9 cellular contexts compared by ENCODE assay signal in genomic region chr22:30754971-30755759, GRCh38.
DNase-seq lines count a peak whose midpoint lies in the region; ATAC-seq, FAIRE-seq and TF ChIP-seq lines count a peak whose summit lies in the region.
"Had no signal": no experiment of that assay in that cellular context is flagged by ENCODE, and none has a peak within 500 bp of the region (broad histone marks: within the 10 kb centered on the region; RNA-seq: fewer than 3 reads in every experiment).

No MANE protein-coding gene starts in this region.

- in situ Hi-C loops in HepG2 (cut with HindIII; ENCODE audit: extremely low pct_ligation_motif_present, low pct_unique_long_range_greater_than_20kb) = loop anchor here (5.0 kb wide), 1 partner anchor 123 kb away; no protein-coding TSS in a partner anchor

- intact Hi-C loops in HepG2 (cut with micrococcal nuclease; ENCODE audit: unreplicated experiment) = loop anchor here (1.0 to 5.0 kb wide), 2 partner anchors 121 to 198 kb away; no protein-coding TSS in a partner anchor

- TF ChIP-seq CTCF in WI38 (IDR thresholded peaks at IDR 0.05; ENCODE audit: low read depth, low read length) (peak; percentile 65), choroid plexus epithelial cell (conservative IDR thresholded peaks at IDR 0.05; ENCODE audit: low read depth, low read length) (peak; percentile 96), HepG2 (CRISPR knock-in tag; IDR thresholded peaks at IDR 0.05) (peak; percentile 81)

- DNase-seq in activated CD8-positive, alpha-beta memory T cell treated with anti-CD3 and anti-CD28 coated beads for 24 hours = peak; percentile 71
- DNase-seq in activated CD8-positive, alpha-beta memory T cell treated with anti-CD3 and anti-CD28 coated beads, Interleukin-2, amount 50 U/mL, for 48 hours = no peak
- DNase-seq in NCI-H146 (lab: John Stamatoyannopoulos, UW) (peak; percentile 63), choroid plexus epithelial cell (ENCODE audit: low read depth) (peak; percentile 92), HepG2 (ENCODE audit: low spot score) (peak; percentile 54)
- DNase-seq in stimulated activated CD4-positive, alpha-beta T cell treated with anti-CD3 and anti-CD28 coated beads, TNF-alpha, amount 100 ng/mL, for 48 hours (ENCODE audit: low read depth in 3 of 3) = peak; percentile 29 to 49 (median 31)

- H3K4me2 ChIP-seq in HepG2 (ENCODE audit: low read depth, low read length) = no peak overlapping the region

- H3K27ac ChIP-seq in HepG2 (ENCODE audit: extremely low read length, insufficient read depth, low read length) = no peak overlapping the region
- H3K27ac ChIP-seq: neutrophil had no signal

- H3K36me3 ChIP-seq in HepG2 (replicated peaks in 1 of 2; ENCODE audit: control insufficient read depth in 1 of 2, insufficient read depth in 2 of 2, low read length in 2 of 2) = no peaks in the 10 kb centered on the region
- H3K36me3 ChIP-seq: neutrophil had no signal

- H3K27me3 ChIP-seq in HepG2 (ENCODE audit: control insufficient read depth in 1 of 2, insufficient read depth in 2 of 2, low read length in 2 of 2) = no peaks in the 10 kb centered on the region
- H3K27me3 ChIP-seq: neutrophil had no signal

- TF ChIP-seq RAD21 in HepG2 (CRISPR knock-in tag; IDR thresholded peaks at IDR 0.05) = peak; percentile 76

- no peak overlapping the region for H3K9ac ChIP-seq in HepG2 (ENCODE audit: insufficient read depth, low read depth, low read length)

- no TSS peak for BruUV-seq in HepG2 (replicated peaks; lab: Mats Ljungman, UMichigan)

- no peak overlapping the region for H2AFZ ChIP-seq in HepG2 (ENCODE audit: low read length)

- POLR2A ChIA-PET in HepG2 (lab: Yijun Ruan, JAX) = interaction anchor here (0.9 kb wide), 1 partner anchor 120 kb away, joined by 8 read pairs; no protein-coding TSS in a partner anchor

- H3K4me3 ChIP-seq in WI38 (ENCODE audit: low read depth, low read length) = no peak overlapping the region
- no peak overlapping the region for H3K4me3 ChIP-seq in choroid plexus epithelial cell (ENCODE audit: low read depth, low read length)
- no peak overlapping the region for H3K4me3 ChIP-seq in HepG2 (replicated peaks in 1 of 3; ENCODE audit: insufficient read depth in 1 of 3, low read depth in 2 of 3, low read length in 3 of 3)

- no peak for TF ChIP-seq EP300 in HepG2 (IDR thresholded peaks at IDR 0.05; ENCODE audit: low read depth in 2 of 2, low read length in 2 of 2)
- TF ChIP-seq EP300 in HepG2 (CRISPR knock-in tag; IDR thresholded peaks at IDR 0.05; ENCODE audit: borderline replicate concordance) = no peak

- no peaks in the 10 kb centered on the region for H3K9me3 ChIP-seq in HepG2 (ENCODE audit: low read length)
- H3K9me3 ChIP-seq: neutrophil had no signal

- H3K4me1 ChIP-seq in HepG2 (ENCODE audit: insufficient read depth, low read length) = no peaks in the 10 kb centered on the region

- peak; percentile 68 for FAIRE-seq in HepG2 (lab: Jason Lieb, UNC)

- ATAC-seq in HepG2 (peak; percentile 88), HG02798 (IDR thresholded peaks at IDR 0.05; ENCODE audit: poor library complexity, unreplicated experiment) (no peak)

- CTCF ChIA-PET in HepG2 (lab: Yijun Ruan, JAX; ENCODE audit: low intra/inter-chr PET ratio, low total read pairs) = interaction anchor here (2.5 kb wide), 1 partner anchor 121 kb away, joined by 61 read pairs; the partner anchor contains the start of gene SLC35E4

- no peaks in the 10 kb centered on the region for H4K20me1 ChIP-seq in HepG2 (ENCODE audit: insufficient read depth, low read length)

- H3K79me2 ChIP-seq in HepG2 (ENCODE audit: insufficient read depth, low read length) = no peaks in the 10 kb centered on the region

- no peak for TF ChIP-seq POLR2A in HepG2 (IDR thresholded peaks at IDR 0.05; ENCODE audit: insufficient read depth in 1 of 2, low read depth in 2 of 2, low read length in 2 of 2)

- 5% methylated on average over 8 of the region's 8 CpGs for WGBS in HepG2 (ENCODE audit: low lambda C conversion rate)

TF ChIP-seq in HepG2, 621 proteins besides CTCF, POLR2A, EP300 and RAD21 (continues in another document):
- TF ChIP-seq, protein P1, sequence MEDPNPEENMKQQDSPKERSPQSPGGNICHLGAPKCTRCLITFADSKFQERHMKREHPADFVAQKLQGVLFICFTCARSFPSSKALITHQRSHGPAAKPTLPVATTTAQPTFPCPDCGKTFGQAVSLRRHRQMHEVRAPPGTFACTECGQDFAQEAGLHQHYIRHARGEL (CRISPR knock-in tag; IDR thresholded peaks at IDR 0.05) = no peak
- TF ChIP-seq SMC3 (IDR thresholded peaks at IDR 0.05; ENCODE audit: low read length) (peak; percentile 92), YY1 (IDR thresholded peaks at IDR 0.05; ENCODE audit: insufficient read depth, insufficient replicate concordance, low read depth, low read length) (no peak), HMG20A (CRISPR knock-in tag; IDR thresholded peaks at IDR 0.05; ENCODE audit: borderline replicate concordance) (no peak), ZFX (CRISPR knock-in tag; IDR thresholded peaks at IDR 0.05; ENCODE audit: low read depth) (peak; percentile 44; the same call in 1 of the 2 replicates), SOX13 (IDR thresholded peaks at IDR 0.05) (no peak), SOX13 (CRISPR knock-in tag; conservative IDR thresholded peaks at IDR 0.05 in 1 of 2, IDR thresholded peaks at IDR 0.05 in 1 of 2) (no peak), NFYB (CRISPR knock-in tag; IDR thresholded peaks at IDR 0.05) (peak; percentile 33; the same call in 1 of the 2 replicates), JUN (CRISPR knock-in tag; IDR thresholded peaks at IDR 0.05) (no peak), TBL1XR1 (IDR thresholded peaks at IDR 0.05; ENCODE audit: borderline replicate concordance, low read length, partially characterized antibody) (no peak), RFX1 (IDR thresholded peaks at IDR 0.05) (no peak), ZNF101 (CRISPR knock-in tag; IDR thresholded peaks at IDR 0.05; ENCODE audit: borderline replicate concordance, low read depth) (no peak), STAG1 (CRISPR knock-in tag; IDR thresholded peaks at IDR 0.05) (peak; percentile 92), SCMH1 (CRISPR knock-in tag; IDR thresholded peaks at IDR 0.05; ENCODE audit: borderline replicate concordance) (no peak), ZNF234 (CRISPR knock-in tag; conservative IDR thresholded peaks at IDR 0.05) (no peak), ZSCAN31 (CRISPR knock-in tag; IDR thresholded peaks at IDR 0.05; ENCODE audit: low read depth) (no peak)
- TF ChIP-seq, protein P2, sequence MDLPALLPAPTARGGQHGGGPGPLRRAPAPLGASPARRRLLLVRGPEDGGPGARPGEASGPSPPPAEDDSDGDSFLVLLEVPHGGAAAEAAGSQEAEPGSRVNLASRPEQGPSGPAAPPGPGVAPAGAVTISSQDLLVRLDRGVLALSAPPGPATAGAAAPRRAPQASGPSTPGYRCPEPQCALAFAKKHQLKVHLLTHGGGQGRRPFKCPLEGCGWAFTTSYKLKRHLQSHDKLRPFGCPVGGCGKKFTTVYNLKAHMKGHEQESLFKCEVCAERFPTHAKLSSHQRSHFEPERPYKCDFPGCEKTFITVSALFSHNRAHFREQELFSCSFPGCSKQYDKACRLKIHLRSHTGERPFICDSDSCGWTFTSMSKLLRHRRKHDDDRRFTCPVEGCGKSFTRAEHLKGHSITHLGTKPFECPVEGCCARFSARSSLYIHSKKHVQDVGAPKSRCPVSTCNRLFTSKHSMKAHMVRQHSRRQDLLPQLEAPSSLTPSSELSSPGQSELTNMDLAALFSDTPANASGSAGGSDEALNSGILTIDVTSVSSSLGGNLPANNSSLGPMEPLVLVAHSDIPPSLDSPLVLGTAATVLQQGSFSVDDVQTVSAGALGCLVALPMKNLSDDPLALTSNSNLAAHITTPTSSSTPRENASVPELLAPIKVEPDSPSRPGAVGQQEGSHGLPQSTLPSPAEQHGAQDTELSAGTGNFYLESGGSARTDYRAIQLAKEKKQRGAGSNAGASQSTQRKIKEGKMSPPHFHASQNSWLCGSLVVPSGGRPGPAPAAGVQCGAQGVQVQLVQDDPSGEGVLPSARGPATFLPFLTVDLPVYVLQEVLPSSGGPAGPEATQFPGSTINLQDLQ (CRISPR knock-in tag; IDR thresholded peaks at IDR 0.05) = no peak
